Comparison of ENCODE assay signal across 10 cellular contexts in the genomic region with DNA sequence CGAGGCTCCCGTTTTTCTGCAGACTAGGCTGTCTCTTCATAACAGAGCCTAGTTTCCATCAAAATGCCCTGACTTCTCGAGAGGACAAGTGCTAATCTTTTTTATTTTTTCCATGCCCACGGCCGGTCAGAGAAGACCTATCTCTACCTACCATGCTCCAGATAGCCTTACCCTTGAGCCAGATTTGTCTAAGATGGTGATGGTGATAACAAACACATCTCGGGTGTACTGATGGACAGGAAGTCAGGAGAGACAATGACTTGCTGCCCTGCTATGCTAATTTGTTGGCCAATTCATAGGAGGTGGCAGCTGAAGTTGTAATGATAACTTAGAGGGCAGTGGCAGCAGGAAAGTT. TPM values are rescaled to one million over a fixed set of nuclear protein-coding genes. Genes with fewer than 3 reads are reported as not detected.
DNase-seq lines count a peak whose midpoint lies in the region; ATAC-seq and TF ChIP-seq lines count a peak whose summit lies in the region.
"Had no signal": no experiment of that assay in that cellular context is flagged by ENCODE, and none has a peak within 500 bp of the region (broad histone marks: within the 10 kb centered on the region; RNA-seq: fewer than 3 reads in every experiment).

No MANE protein-coding gene starts in this region.

- H3K9me3 ChIP-seq in CD8-positive, alpha-beta T cell (ENCODE audit: low read length) = no peaks in the 10 kb centered on the region
- H3K9me3 ChIP-seq: BLaER1 had no signal

- ATAC-seq in CD8-positive, alpha-beta T cell = no peak
- ATAC-seq in GM19328 (IDR thresholded peaks at IDR 0.05; ENCODE audit: unreplicated experiment) (peak; percentile 11), HG03175 (IDR thresholded peaks at IDR 0.05; ENCODE audit: unreplicated experiment) (peak; percentile 19), HG02938 (IDR thresholded peaks at IDR 0.05; ENCODE audit: unreplicated experiment) (no peak)
- no peak for ATAC-seq in activated naive CD8-positive, alpha-beta T cell treated with anti-CD3 and anti-CD28 coated beads, Interleukin-2, amount 50 U/mL, for 24 hours

- TF ChIP-seq CTCF in CD8-positive, alpha-beta T cell (IDR thresholded peaks at IDR 0.05) = no peak
- TF ChIP-seq CTCF in glutamatergic neuron (IDR thresholded peaks at IDR 0.05; ENCODE audit: partially characterized antibody, unreplicated experiment) = no peak

- peaks cover 22% of the 10 kb centered on the region for H3K4me1 Mint-ChIP-seq in CD8-positive, alpha-beta T cell (ENCODE audit: low read depth)
- peaks cover 36% of the 10 kb centered on the region for H3K4me1 Mint-ChIP-seq in activated naive CD8-positive, alpha-beta T cell treated with anti-CD3 and anti-CD28 coated beads, Interleukin-2, amount 50 U/mL, for 24 hours
- H3K4me1 Mint-ChIP-seq in glutamatergic neuron (ENCODE audit: low read depth, unreplicated experiment) = peaks cover 3% of the 10 kb centered on the region

- peak overlapping the region; percentile 85 for H3K27ac Mint-ChIP-seq in CD8-positive, alpha-beta T cell
- H3K27ac Mint-ChIP-seq in activated naive CD8-positive, alpha-beta T cell treated with anti-CD3 and anti-CD28 coated beads, Interleukin-2, amount 50 U/mL, for 24 hours = peak overlapping the region; percentile 94
- no peak overlapping the region for H3K27ac Mint-ChIP-seq in glutamatergic neuron (ENCODE audit: unreplicated experiment)

- no peaks in the 10 kb centered on the region for H3K27me3 Mint-ChIP-seq in CD8-positive, alpha-beta T cell (ENCODE audit: low read depth)
- no peaks in the 10 kb centered on the region for H3K27me3 Mint-ChIP-seq in activated naive CD8-positive, alpha-beta T cell treated with anti-CD3 and anti-CD28 coated beads, Interleukin-2, amount 50 U/mL, for 24 hours
- no peaks in the 10 kb centered on the region for H3K27me3 Mint-ChIP-seq in glutamatergic neuron (ENCODE audit: unreplicated experiment)

- peaks cover 15% of the 10 kb centered on the region for H3K4me1 ChIP-seq in CD8-positive, alpha-beta T cell (ENCODE audit: insufficient read depth, low read length)

- POLR2A ChIA-PET in CD8-positive, alpha-beta T cell (lab: Charles Lee) = no interaction called here

- H3K36me3 ChIP-seq in CD8-positive, alpha-beta T cell (ENCODE audit: insufficient read depth, low read length) = peaks cover 21% of the 10 kb centered on the region
- H3K36me3 ChIP-seq: brain microvascular endothelial cell had no signal

- H3K9me3 Mint-ChIP-seq in CD8-positive, alpha-beta T cell = no peaks in the 10 kb centered on the region
- H3K9me3 Mint-ChIP-seq in activated naive CD8-positive, alpha-beta T cell treated with anti-CD3 and anti-CD28 coated beads, Interleukin-2, amount 50 U/mL, for 24 hours = no peaks in the 10 kb centered on the region
- peaks cover 3% of the 10 kb centered on the region for H3K9me3 Mint-ChIP-seq in glutamatergic neuron (ENCODE audit: unreplicated experiment)

- peaks cover 65% of the 10 kb centered on the region for H3K36me3 Mint-ChIP-seq in CD8-positive, alpha-beta T cell
- H3K36me3 Mint-ChIP-seq in activated naive CD8-positive, alpha-beta T cell treated with anti-CD3 and anti-CD28 coated beads, Interleukin-2, amount 50 U/mL, for 24 hours (ENCODE audit: low read depth) = peaks cover 40% of the 10 kb centered on the region
- H3K36me3 Mint-ChIP-seq in glutamatergic neuron (ENCODE audit: unreplicated experiment) = no peaks in the 10 kb centered on the region

- CTCF ChIA-PET in CD8-positive, alpha-beta T cell (lab: Charles Lee) = no interaction called here

- no peak overlapping the region for H3K27ac ChIP-seq in CD8-positive, alpha-beta T cell (ENCODE audit: low read depth, low read length)
- H3K27ac ChIP-seq: BLaER1, brain microvascular endothelial cell had no signal

- DNase-seq in CD8-positive, alpha-beta T cell = no peak
- DNase-seq in activated naive CD8-positive, alpha-beta T cell treated with anti-CD3 and anti-CD28 coated beads, Interleukin-2, amount 50 U/mL, for 24 hours = no peak
- DNase-seq in glutamatergic neuron (no peak), posterior cingulate gyrus (no peak), ACHN (no peak)
- DNase-seq: brain microvascular endothelial cell had no signal

- intact Hi-C loops in CD8-positive, alpha-beta T cell (cut with DNase I, micrococcal nuclease) = loop anchor here (2.0 to 5.0 kb wide), 2 partner anchors 44 kb away; a partner anchor contains a TSS
- intact Hi-C loops in posterior cingulate gyrus (cut with DNase I) = no loop called here

- in situ Hi-C loops in ACHN (cut with HindIII; ENCODE audit: low pct_ligation_motif_present, low pct_unique_long_range_greater_than_20kb, low sequenced_read_pairs) = no loop called here

- H3K4me3 Mint-ChIP-seq in CD8-positive, alpha-beta T cell = peak overlapping the region; percentile 29
- no peak overlapping the region for H3K4me3 Mint-ChIP-seq in activated naive CD8-positive, alpha-beta T cell treated with anti-CD3 and anti-CD28 coated beads, Interleukin-2, amount 50 U/mL, for 24 hours
- H3K4me3 Mint-ChIP-seq in glutamatergic neuron (ENCODE audit: unreplicated experiment) = no peak overlapping the region

- H3K4me3 ChIP-seq in CD8-positive, alpha-beta T cell (ENCODE audit: low read depth, low read length) = no peak overlapping the region
- H3K4me3 ChIP-seq: BLaER1 had no signal

- no peaks in the 10 kb centered on the region for H3K27me3 ChIP-seq in CD8-positive, alpha-beta T cell (ENCODE audit: insufficient read depth, low read length)
- H3K27me3 ChIP-seq: BLaER1, brain microvascular endothelial cell had no signal

RNA-seq across cellular contexts. Expression of a gene that starts 42.2 kb away (rescaled TPM):
- 10 to 100 TPM; 18.3 to 20.5 TPM for total RNA-seq in CD8-positive, alpha-beta T cell
- total RNA-seq in glutamatergic neuron (ENCODE audit: unreplicated experiment) = 6.8 TPM

RNA-seq across cellular contexts. Expression of a gene that starts 44.6 kb away (rescaled TPM):
- total RNA-seq in CD8-positive, alpha-beta T cell = 100 to 1,000 TPM; 136 to 138 TPM
- total RNA-seq in glutamatergic neuron (ENCODE audit: unreplicated experiment) = 243 TPM

Comparison
In these comparisons a context has a peak if more than half of its experiments do, and no peak if none do; other contexts are left out.
1. ATAC-seq: peak in GM19328 (single experiment) and HG03175 (single experiment); none in CD8-positive, alpha-beta T cell (single experiment), activated naive CD8-positive, alpha-beta T cell treated with anti-CD3 and anti-CD28 coated beads, Interleukin-2, amount 50 U/mL, for 24 hours (single experiment) and HG02938 (single experiment).